ENCODE assay signal across 3 cellular contexts in genomic region chr7:141427134-141427533, GRCh38.
TF ChIP-seq lines count a peak whose summit lies in the region.

No MANE protein-coding gene starts in this region.

TF ChIP-seq in HEK293, 187 proteins besides CTCF, POLR2A, EP300 and RAD21:
- TF ChIP-seq ZNF280D (tag by site-specific recombination; IDR thresholded peaks at IDR 0.05) (peak; percentile 76; the same call in 1 of the 2 replicates), ZNF239 (tag by site-specific recombination; IDR thresholded peaks at IDR 0.05) (no peak), ZNF626 (tag by site-specific recombination; IDR thresholded peaks at IDR 0.05) (0 out of 2 replicates have a peak, but pooled peaks have one; percentile 12)

TF ChIP-seq in K562, 482 proteins besides CTCF, POLR2A, EP300 and RAD21:
- no peak for TF ChIP-seq NONO (IDR thresholded peaks at IDR 0.05; ENCODE audit: low read depth in 2 of 2, low read length in 1 of 2)
- TF ChIP-seq RBM25 (IDR thresholded peaks at IDR 0.05; ENCODE audit: low read depth, low read length, severe bottlenecking), result peak; percentile 72

TF ChIP-seq in H1, 55 proteins besides CTCF, POLR2A, EP300 and RAD21:
- TF ChIP-seq USF2 (IDR thresholded peaks at IDR 0.05; ENCODE audit: low read length), result no peak
- peak; percentile 21; the same call in 1 of the 2 replicates for TF ChIP-seq KDM1A (IDR thresholded peaks at IDR 0.05; ENCODE audit: borderline replicate concordance, low read length)
